8 cellular contexts compared by ENCODE assay signal in the genomic region with DNA sequence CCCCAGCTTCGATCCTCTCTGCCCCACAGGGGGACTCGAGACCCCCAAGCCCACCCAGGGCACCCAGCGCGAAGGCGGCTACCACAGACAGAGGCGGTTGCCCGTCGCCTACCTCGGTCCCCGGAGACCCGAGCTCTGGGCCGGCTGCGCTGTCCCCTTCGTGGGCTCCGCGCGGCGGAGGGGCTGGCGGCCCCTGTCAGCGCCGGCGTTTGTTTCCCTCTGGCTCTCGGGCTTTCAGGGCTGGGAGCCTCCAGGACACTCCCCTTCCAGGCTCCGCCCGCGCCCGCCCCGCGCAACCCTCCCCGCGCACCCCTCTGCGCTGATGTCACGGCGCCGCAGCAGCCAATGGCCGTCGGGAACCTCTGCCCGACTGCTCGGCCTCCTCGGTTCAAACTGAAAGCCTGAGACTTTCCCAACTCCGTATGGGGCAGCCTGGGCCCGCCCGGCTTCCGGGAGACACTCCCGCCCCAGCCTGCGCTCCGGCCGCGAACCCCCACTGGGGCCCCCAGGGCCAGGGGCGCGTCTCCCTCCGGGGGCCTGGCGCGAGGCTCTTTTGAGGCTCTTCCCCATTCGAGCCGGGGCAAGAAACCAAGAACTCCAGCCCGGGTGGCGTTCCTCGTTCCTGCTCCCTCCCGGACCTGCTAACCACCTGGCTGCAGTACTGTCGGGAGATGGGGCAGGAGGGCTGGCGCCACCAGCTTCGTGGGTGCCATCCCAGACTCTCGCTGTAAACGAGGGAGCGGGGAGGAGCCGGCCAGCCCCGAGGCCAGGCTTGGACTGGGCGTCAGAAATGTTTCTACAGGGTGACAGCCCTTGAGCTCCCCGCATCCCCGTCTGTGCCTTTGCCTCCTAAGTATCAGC. TPM values are rescaled to one million over a fixed set of nuclear protein-coding genes. Genes with fewer than 3 reads are reported as not detected.
DNase-seq lines count a peak whose midpoint lies in the region; ATAC-seq and TF ChIP-seq lines count a peak whose summit lies in the region.

A gene with protein sequence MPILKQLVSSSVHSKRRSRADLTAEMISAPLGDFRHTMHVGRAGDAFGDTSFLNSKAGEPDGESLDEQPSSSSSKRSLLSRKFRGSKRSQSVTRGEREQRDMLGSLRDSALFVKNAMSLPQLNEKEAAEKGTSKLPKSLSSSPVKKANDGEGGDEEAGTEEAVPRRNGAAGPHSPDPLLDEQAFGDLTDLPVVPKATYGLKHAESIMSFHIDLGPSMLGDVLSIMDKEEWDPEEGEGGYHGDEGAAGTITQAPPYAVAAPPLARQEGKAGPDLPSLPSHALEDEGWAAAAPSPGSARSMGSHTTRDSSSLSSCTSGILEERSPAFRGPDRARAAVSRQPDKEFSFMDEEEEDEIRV (minus strand): TSS at position 221 of the 861 bp plus-strand sequence. CDS start 25,501 bp downstream, outside the sequence.

- peak; percentile 86 for ATAC-seq in GM18907 (IDR thresholded peaks at IDR 0.05; ENCODE audit: unreplicated experiment)
- ATAC-seq in HG03135 (IDR thresholded peaks at IDR 0.05; ENCODE audit: unreplicated experiment) = peak; percentile 91

- no peaks in the 10 kb centered on the region for H3K27me3 ChIP-seq in kidney epithelial cell (ENCODE audit: control insufficient read depth, insufficient read depth, low read length)

- no peaks in the 10 kb centered on the region for H3K36me3 ChIP-seq in kidney epithelial cell (ENCODE audit: control insufficient read depth, insufficient read depth, low read length)

- TF ChIP-seq CTCF in choroid plexus epithelial cell (conservative IDR thresholded peaks at IDR 0.05; ENCODE audit: low read depth, low read length) (no peak), kidney epithelial cell (IDR thresholded peaks at IDR 0.05; ENCODE audit: insufficient read depth, low read length, poor library complexity, severe bottlenecking) (no peak)

- DNase-seq in AG08395 (ENCODE audit: low spot score) = peak; percentile 95
- peak; percentile 93 for DNase-seq in NCI-H345 treated with DMSO at 0.1 percent for 48 hours (lab: John Stamatoyannopoulos, UW; ENCODE audit: unreplicated experiment)
- DNase-seq in activated CD4-positive, alpha-beta T cell treated with anti-CD3 and anti-CD28 coated beads for 4 hours = peak; percentile 80 to 84
- peak; percentile 96 for DNase-seq in choroid plexus epithelial cell (ENCODE audit: low read depth)
- peak; percentile 59 for DNase-seq in kidney epithelial cell (ENCODE audit: low read depth)
- DNase-seq in stimulated activated CD4-positive, alpha-beta T cell treated with anti-CD3 and anti-CD28 coated beads, Interleukin-15, amount 100 ng/mL, for 24 hours = peak; percentile 93

- peak within 1 kb of the TSS; percentile 98 for H3K4me3 ChIP-seq in choroid plexus epithelial cell (ENCODE audit: low read depth, low read length)
- H3K4me3 ChIP-seq in kidney epithelial cell (ENCODE audit: low read depth, low read length) = peak within 1 kb of the TSS; percentile 89

RNA-seq across cellular contexts. Expression of the gene that starts here (rescaled TPM):
- 41.9 and 43.3 TPM in 2 replicates for total RNA-seq in kidney epithelial cell

Comparison
In these comparisons a context has a peak if more than half of its experiments do, and no peak if none do; other contexts are left out.
1. Peak in every context shown above with its lines: DNase-seq, ATAC-seq and H3K4me3 ChIP-seq.